23 cellular contexts compared by ENCODE assay signal in genomic region chr10:57973451-57973850, GRCh38.
DNase-seq lines count a peak whose midpoint lies in the region; ATAC-seq, FAIRE-seq and TF ChIP-seq lines count a peak whose summit lies in the region.
"Had no signal": no experiment of that assay in that cellular context is flagged by ENCODE, and none has a peak within 500 bp of the region (broad histone marks: within the 10 kb centered on the region; RNA-seq: fewer than 3 reads in every experiment).

No MANE protein-coding gene starts in this region.

- dilution Hi-C loops in endothelial cell of umbilical vein (cut with MboI; ENCODE audit: extremely low pct_ligation_motif_present, low sequenced_read_pairs): no loop called here

- POLR2A ChIA-PET in SK-N-SH (lab: Yijun Ruan, JAX) (no interaction called here), endothelial cell of umbilical vein (lab: Charles Lee) (no interaction called here)

- 23% methylated on average over 1 of the region's 1 CpG for WGBS in SK-N-SH (ENCODE audit: low lambda C conversion rate)

- no peak for TF ChIP-seq RAD21 in SK-N-SH (IDR thresholded peaks at IDR 0.05; ENCODE audit: low read length)

- FAIRE-seq in RCC 7860 (lab: Jason Lieb, UNC): no peak
- FAIRE-seq in endothelial cell of umbilical vein (lab: Jason Lieb, UNC): no peak
- FAIRE-seq in urothelium cell line (lab: Jason Lieb, UNC): peak; percentile 5
- FAIRE-seq: GM12891 had no signal

- H3K4me1 ChIP-seq in SK-N-SH (ENCODE audit: control insufficient read depth in 1 of 2, insufficient read depth in 2 of 2, low read depth in 1 of 2, low read length in 1 of 2) (no peaks in the 10 kb centered on the region; a peak in 2 of 4 replicates), endothelial cell of umbilical vein (ENCODE audit: control insufficient read depth, extremely low read depth, insufficient read depth, low read length) (peaks cover 2% of the 10 kb centered on the region)
- H3K4me1 ChIP-seq: breast epithelium, neural progenitor cell, Peyer's patch, upper lobe of left lung had no signal

- H3F3A ChIP-seq in SK-N-SH (replicated peaks; ENCODE audit: insufficient read depth): peaks cover 24% of the 10 kb centered on the region

- no peak for ATAC-seq in SK-N-SH treated with all-trans-retinoic acid at 6 μM for 48 hours

- no peak overlapping the region for H3K4me3 ChIP-seq in SK-N-SH (ENCODE audit: low read depth in 2 of 2, low read length in 1 of 2)
- no peak overlapping the region for H3K4me3 ChIP-seq in endothelial cell of umbilical vein (replicated peaks in 1 of 3; ENCODE audit: insufficient read depth in 1 of 3, low read depth in 1 of 3, low read length in 3 of 3)
- H3K4me3 ChIP-seq: breast epithelium, lung, neural progenitor cell, Peyer's patch, upper lobe of left lung had no signal

- H3K9me3 ChIP-seq in SK-N-SH: no peaks in the 10 kb centered on the region; the same call in 1 of the 2 replicates
- H3K9me3 ChIP-seq in endothelial cell of umbilical vein (replicated peaks; ENCODE audit: control insufficient read depth, insufficient read depth, low read length): no peaks in the 10 kb centered on the region
- H3K9me3 ChIP-seq: Peyer's patch had no signal

- no peaks in the 10 kb centered on the region for H3K9me1 ChIP-seq in endothelial cell of umbilical vein (replicated peaks; ENCODE audit: control insufficient read depth, extremely low read depth, insufficient read depth, low read length)

- no peaks in the 10 kb centered on the region for H3K9me2 ChIP-seq in SK-N-SH

- no peak for TF ChIP-seq CTCF in SK-N-SH (IDR thresholded peaks at IDR 0.05)
- no peak for TF ChIP-seq CTCF in endothelial cell of umbilical vein (IDR thresholded peaks at IDR 0.05; ENCODE audit: extremely low read depth in 1 of 2, insufficient read depth in 1 of 2, low read depth in 1 of 2, low read length in 2 of 2)

- no peak for DNase-seq in SK-N-SH
- DNase-seq in RCC 7860 (ENCODE audit: low spot score): peak; percentile 8
- DNase-seq in endothelial cell of umbilical vein (ENCODE audit: low read depth, low spot score): peak; percentile 9
- DNase-seq in urothelium cell line (ENCODE audit: low spot score): no peak
- DNase-seq in NCI-H1105 treated with DMSO at 0.1 percent for 48 hours (lab: John Stamatoyannopoulos, UW): no peak
- DNase-seq in NCI-H1092 (lab: John Stamatoyannopoulos, UW): no peak
- no peak for DNase-seq in NCI-H748 treated with DMSO at 0.1 percent for 48 hours (lab: John Stamatoyannopoulos, UW)
- DNase-seq: 8988T; activated CD4-positive, alpha-beta T cell treated with anti-CD3 and anti-CD28 coated beads for 48 hours; activated T-cell treated with anti-CD3 and anti-CD28 coated beads, Interleukin-2, amount 50 U/mL, for 24 hours; DND-41; MM.1S; NCI-H1436 treated with DMSO at 0.1 percent for 48 hours; NCI-H2107; NCI-H510A treated with DMSO at 0.1 percent for 48 hours; Peyer's patch; upper lobe of left lung had no signal

- H3K27ac ChIP-seq in SK-N-SH (ENCODE audit: low read depth in 2 of 2, low read length in 1 of 2) (peak overlapping the region in 1 of 2 experiments; percentile 72; a peak in 2 of 4 replicates), endothelial cell of umbilical vein (ENCODE audit: insufficient read depth, low read depth, low read length) (no peak overlapping the region)
- H3K27ac ChIP-seq: breast epithelium, neural progenitor cell, Peyer's patch, upper lobe of left lung, VCaP had no signal

- TF ChIP-seq EP300 in SK-N-SH (IDR thresholded peaks at IDR 0.05; ENCODE audit: borderline replicate concordance in 1 of 2, low read depth in 1 of 2, low read length in 1 of 2): no peak

- H3K79me2 ChIP-seq in SK-N-SH (ENCODE audit: insufficient read depth): no peaks in the 10 kb centered on the region
- no peaks in the 10 kb centered on the region for H3K79me2 ChIP-seq in endothelial cell of umbilical vein (ENCODE audit: control insufficient read depth, insufficient read depth, low read length)

- H3K4me2 ChIP-seq in SK-N-SH (peak overlapping the region; percentile 23; the same call in 1 of the 2 replicates), endothelial cell of umbilical vein (ENCODE audit: insufficient read depth, low read length) (no peak overlapping the region)
- H3K4me2 ChIP-seq: neural progenitor cell had no signal

- H3K27me3 ChIP-seq in SK-N-SH (ENCODE audit: insufficient read depth): no peaks in the 10 kb centered on the region
- H3K27me3 ChIP-seq in endothelial cell of umbilical vein (ENCODE audit: control insufficient read depth in 2 of 2, insufficient read depth in 2 of 2, low read length in 2 of 2): no peaks in the 10 kb centered on the region
- H3K27me3 ChIP-seq: breast epithelium, neural progenitor cell, Peyer's patch, upper lobe of left lung had no signal

- no TSS peak for BruUV-seq in endothelial cell of umbilical vein (replicated peaks; lab: Mats Ljungman, UMichigan)

- H2AFZ ChIP-seq in SK-N-SH (ENCODE audit: low read depth) (0 out of 2 replicates have a peak overlapping the region, but pooled peaks have one; percentile 70), endothelial cell of umbilical vein (ENCODE audit: low read depth, low read length) (no peak overlapping the region)
- H2AFZ ChIP-seq: neural progenitor cell had no signal

- intact Hi-C loops in endothelial cell of umbilical vein (cut with micrococcal nuclease): no loop called here

- CTCF ChIA-PET in SK-N-SH (lab: Yijun Ruan, JAX) (no interaction called here), endothelial cell of umbilical vein (lab: Charles Lee) (no interaction called here)

- no peak for TF ChIP-seq POLR2A in endothelial cell of umbilical vein (IDR thresholded peaks at IDR 0.05; ENCODE audit: low read depth, low read length)

- no peaks in the 10 kb centered on the region for H3K36me3 ChIP-seq in SK-N-SH (replicated peaks in 1 of 2; ENCODE audit: control insufficient read depth in 1 of 2, insufficient read depth in 2 of 2, low read length in 1 of 2)
- no peaks in the 10 kb centered on the region for H3K36me3 ChIP-seq in endothelial cell of umbilical vein (ENCODE audit: control insufficient read depth in 2 of 2, extremely low read depth in 1 of 2, insufficient read depth in 2 of 2, low read length in 2 of 2)
- H3K36me3 ChIP-seq: breast epithelium, neural progenitor cell, Peyer's patch, upper lobe of left lung had no signal

- peak overlapping the region; percentile 27; the same call in 1 of the 2 replicates for H3K9ac ChIP-seq in SK-N-SH
- H3K9ac ChIP-seq in endothelial cell of umbilical vein (replicated peaks; ENCODE audit: extremely low read depth, insufficient read depth, low read length): no peak overlapping the region
- H3K9ac ChIP-seq: neural progenitor cell had no signal

- H4K20me1 ChIP-seq in SK-N-SH (ENCODE audit: insufficient read depth): no peaks in the 10 kb centered on the region
- no peaks in the 10 kb centered on the region for H4K20me1 ChIP-seq in endothelial cell of umbilical vein (replicated peaks; ENCODE audit: control insufficient read depth, extremely low read depth, insufficient read depth, low read length)

TF ChIP-seq in SK-N-SH, 30 proteins besides CTCF, POLR2A, EP300 and RAD21:
- 0 out of 2 replicates have a peak, but pooled peaks have one; percentile 5 for TF ChIP-seq TCF12 (IDR thresholded peaks at IDR 0.05)
- TF ChIP-seq USF1 (IDR thresholded peaks at IDR 0.05; ENCODE audit: borderline replicate concordance, low read depth): no peak

TF ChIP-seq in SK-N-SH treated with all-trans-retinoic acid at 6 μM for 48 hours, 23 proteins besides CTCF, POLR2A, EP300 and RAD21 (continues in another document):
- TF ChIP-seq PATZ1 (CRISPR knock-in tag; IDR thresholded peaks at IDR 0.05; ENCODE audit: borderline replicate concordance): no peak

TF ChIP-seq in endothelial cell of umbilical vein, 7 proteins besides CTCF, POLR2A, EP300 and RAD21:
- TF ChIP-seq GATA2 (IDR thresholded peaks at IDR 0.05; ENCODE audit: insufficient read depth, insufficient read length, low read depth, low read length) (peak; percentile 37), JUN (IDR thresholded peaks at IDR 0.05; ENCODE audit: borderline replicate concordance, insufficient read depth, insufficient read length, low read depth) (no peak)

Comparison
In these comparisons a context has a peak if more than half of its experiments do, and no peak if none do; other contexts are left out.
1. DNase-seq: peak in RCC 7860 (single experiment) and endothelial cell of umbilical vein (single experiment); none in SK-N-SH (single experiment), urothelium cell line (single experiment), NCI-H1105 treated with DMSO at 0.1 percent for 48 hours (single experiment), NCI-H1092 (single experiment) and NCI-H748 treated with DMSO at 0.1 percent for 48 hours (single experiment).